In genomic region chr3:123773681-123774431, GRCh38 we compare ENCODE assay signal across 10 cellular contexts.
DNase-seq lines count a peak whose midpoint lies in the region; ATAC-seq and TF ChIP-seq lines count a peak whose summit lies in the region.
"Had no signal": no experiment of that assay in that cellular context is flagged by ENCODE, and none has a peak within 500 bp of the region (broad histone marks: within the 10 kb centered on the region; RNA-seq: fewer than 3 reads in every experiment).

No MANE protein-coding gene starts in this region.

- intact Hi-C loops in left cardiac atrium (cut with DNase I) = no loop called here
- intact Hi-C loops in left ventricle myocardium superior (cut with micrococcal nuclease) = no loop called here

- no peak overlapping the region for H3K27ac Mint-ChIP-seq in endodermal cell
- H3K27ac Mint-ChIP-seq: activated CD4-positive, alpha-beta T cell treated with anti-CD3 and anti-CD28 coated beads, Interleukin-2, amount 10 ng/mL, durations not matched to agents 24 days and 14 days; activated naive CD8-positive, alpha-beta T cell treated with anti-CD3 and anti-CD28 coated beads, Interleukin-2, amount 10 ng/mL, durations not matched to agents 7 days and 5 days had no signal

- ATAC-seq in left cardiac atrium = peak; percentile 49 to 71
- ATAC-seq in left ventricle myocardium superior = no peak
- no peak for ATAC-seq in GM19324 (IDR thresholded peaks at IDR 0.05; ENCODE audit: low FRiP score, unreplicated experiment)
- ATAC-seq in HG02884 (IDR thresholded peaks at IDR 0.05; ENCODE audit: unreplicated experiment) = no peak

- peak; percentile 40 for DNase-seq in left cardiac atrium
- no peak for DNase-seq in left ventricle myocardium superior
- no peak for DNase-seq in endodermal cell
- DNase-seq in myocyte (ENCODE audit: low read depth) = peak; percentile 96
- no peak for DNase-seq in foreskin melanocyte
- DNase-seq in NCI-H2081 treated with DMSO at 0.1 percent for 48 hours (lab: John Stamatoyannopoulos, UW) = no peak
- DNase-seq: activated CD4-positive, alpha-beta T cell treated with anti-CD3 and anti-CD28 coated beads, Interleukin-2, amount 10 ng/mL, durations not matched to agents 24 days and 14 days; activated naive CD8-positive, alpha-beta T cell treated with anti-CD3 and anti-CD28 coated beads, Interleukin-2, amount 10 ng/mL, durations not matched to agents 7 days and 5 days had no signal

- H3K36me3 ChIP-seq in endodermal cell (ENCODE audit: control insufficient read depth, insufficient read depth, low read length) = no peaks in the 10 kb centered on the region

- H3K4me1 ChIP-seq in endodermal cell (ENCODE audit: control insufficient read depth, insufficient read depth, low read length) = no peaks in the 10 kb centered on the region

- peak overlapping the region; percentile 61 for H3K27ac ChIP-seq in endodermal cell (ENCODE audit: low read depth, low read length)

- H3K27me3 Mint-ChIP-seq in endodermal cell (ENCODE audit: insufficient read depth) = no peaks in the 10 kb centered on the region

- WGBS in endodermal cell (ENCODE audit: insufficient coverage in 1 of 2, insufficient read length in 1 of 2), 2 experiments = 55 to 81% methylated on average over 4 to 7 of the region's 7 CpGs

- H3K27me3 ChIP-seq in endodermal cell (ENCODE audit: control insufficient read depth, insufficient read depth, low read length, poor library complexity, severe bottlenecking) = no peaks in the 10 kb centered on the region

- H3K9ac ChIP-seq in endodermal cell (ENCODE audit: extremely low read depth, low read length, poor library complexity, severe bottlenecking) = no peak overlapping the region

- no peak overlapping the region for H3K4me3 ChIP-seq in endodermal cell (ENCODE audit: low read length)

- TF ChIP-seq CTCF in endodermal cell (conservative IDR thresholded peaks at IDR 0.05) = no peak

- no peaks in the 10 kb centered on the region for H3K9me3 Mint-ChIP-seq in endodermal cell
- H3K9me3 Mint-ChIP-seq: activated CD4-positive, alpha-beta T cell treated with anti-CD3 and anti-CD28 coated beads, Interleukin-2, amount 10 ng/mL, durations not matched to agents 24 days and 14 days; activated naive CD8-positive, alpha-beta T cell treated with anti-CD3 and anti-CD28 coated beads, Interleukin-2, amount 10 ng/mL, durations not matched to agents 7 days and 5 days had no signal

- no peaks in the 10 kb centered on the region for H3K36me3 Mint-ChIP-seq in endodermal cell (ENCODE audit: low read depth)
- H3K36me3 Mint-ChIP-seq: activated naive CD8-positive, alpha-beta T cell treated with anti-CD3 and anti-CD28 coated beads, Interleukin-2, amount 10 ng/mL, durations not matched to agents 7 days and 5 days had no signal

- H3K4me1 Mint-ChIP-seq in endodermal cell = peaks cover 2% of the 10 kb centered on the region
- H3K4me1 Mint-ChIP-seq: activated CD4-positive, alpha-beta T cell treated with anti-CD3 and anti-CD28 coated beads, Interleukin-2, amount 10 ng/mL, durations not matched to agents 24 days and 14 days; activated naive CD8-positive, alpha-beta T cell treated with anti-CD3 and anti-CD28 coated beads, Interleukin-2, amount 10 ng/mL, durations not matched to agents 7 days and 5 days had no signal

- no peaks in the 10 kb centered on the region for H3K9me3 ChIP-seq in endodermal cell (ENCODE audit: control insufficient read depth, low read length)

- H3K4me3 Mint-ChIP-seq in endodermal cell = no peak overlapping the region
- H3K4me3 Mint-ChIP-seq: activated CD4-positive, alpha-beta T cell treated with anti-CD3 and anti-CD28 coated beads, Interleukin-2, amount 10 ng/mL, durations not matched to agents 24 days and 14 days; activated naive CD8-positive, alpha-beta T cell treated with anti-CD3 and anti-CD28 coated beads, Interleukin-2, amount 10 ng/mL, durations not matched to agents 7 days and 5 days had no signal

Comparison
In these comparisons a context has a peak if more than half of its experiments do, and no peak if none do; other contexts are left out.
1. ATAC-seq: peak in left cardiac atrium (2 of 2); none in left ventricle myocardium superior (single experiment), GM19324 (single experiment) and HG02884 (single experiment).
2. DNase-seq: peak in left cardiac atrium (single experiment) and myocyte (single experiment); none in left ventricle myocardium superior (single experiment), endodermal cell (single experiment), foreskin melanocyte (single experiment) and NCI-H2081 treated with DMSO at 0.1 percent for 48 hours (single experiment).